8 cellular contexts compared by ENCODE assay signal in the genomic region with DNA sequence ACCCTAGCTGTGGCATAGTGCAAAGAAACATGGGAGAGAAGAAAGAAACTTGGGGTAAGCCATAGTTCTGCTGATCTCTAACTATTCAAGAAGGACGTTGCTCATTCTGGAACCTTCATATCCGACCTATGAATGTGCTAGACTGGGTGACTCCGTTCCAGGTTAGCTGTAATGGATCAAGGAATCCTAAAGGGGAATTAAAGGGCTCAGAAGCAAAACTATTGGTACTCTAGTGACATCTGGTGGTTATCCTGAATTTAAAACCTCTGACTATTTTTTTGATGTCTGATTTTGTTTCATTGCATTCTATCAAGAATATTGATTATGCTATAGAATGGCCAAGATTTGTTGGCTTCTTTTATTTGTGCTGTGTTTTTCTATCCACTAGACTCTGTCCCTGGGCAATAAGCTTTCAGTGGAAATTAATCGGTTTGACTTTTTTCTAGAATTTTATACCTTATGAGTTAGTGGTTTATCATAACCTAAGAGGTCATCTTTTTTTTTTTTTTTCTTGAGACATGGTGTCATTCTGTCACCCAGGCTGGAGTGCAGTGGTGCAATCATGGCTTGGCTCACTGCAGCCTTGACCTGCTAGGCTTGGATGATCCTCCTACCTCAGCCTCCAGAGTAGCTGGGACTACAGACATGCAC. TPM values are rescaled to one million over a fixed set of nuclear protein-coding genes. Genes with fewer than 3 reads are reported as not detected.
A peak's percentile ranks its signal among the peaks of the same experiment; 100 is the strongest.
DNase-seq lines count a peak whose midpoint lies in the region; ATAC-seq, FAIRE-seq and TF ChIP-seq lines count a peak whose summit lies in the region.

No MANE protein-coding gene starts in this region.

- no peaks in the 10 kb centered on the region for H3K9me3 ChIP-seq in A549
- H3K9me3 ChIP-seq in breast epithelium = no peaks in the 10 kb centered on the region
- H3K9me3 ChIP-seq in HepG2 (ENCODE audit: low read length) = no peaks in the 10 kb centered on the region

- DNase-seq in A549 (ENCODE audit: low read depth in 1 of 2, low spot score in 1 of 2) = peak; percentile 64 to 84
- DNase-seq in NCI-H345 treated with DMSO at 0.1 percent for 48 hours (lab: John Stamatoyannopoulos, UW; ENCODE audit: unreplicated experiment) = peak; percentile 54
- no peak for DNase-seq in breast epithelium (ENCODE audit: low spot score in 2 of 2)
- DNase-seq in HepG2 (ENCODE audit: low spot score) = peak; percentile 68

- no peaks in the 10 kb centered on the region for H4K20me1 ChIP-seq in HepG2 (ENCODE audit: insufficient read depth, low read length)

- intact Hi-C loops in breast epithelium (cut with DNase I; ENCODE audit: low total_unique reads) (no loop called here), HepG2 (cut with micrococcal nuclease; ENCODE audit: unreplicated experiment) (loop anchor here (1.0 to 2.0 kb wide), 4 partner anchors 8 to 244 kb away; no protein-coding TSS in a partner anchor)

- in situ Hi-C loops in HepG2 (cut with HindIII; ENCODE audit: extremely low pct_ligation_motif_present, low pct_unique_long_range_greater_than_20kb) = loop anchor here (5.0 to 25.0 kb wide), 3 partner anchors 33 to 383 kb away; no protein-coding TSS in a partner anchor

- 20% methylated on average over 4 of the region's 4 CpGs for WGBS in A549 (ENCODE audit: missing lambda C conversion rate)
- 61% methylated on average over 4 of the region's 4 CpGs for WGBS in HepG2 (ENCODE audit: low lambda C conversion rate)

- POLR2A ChIA-PET in A549 (lab: Yijun Ruan, JAX) = interaction anchor here (3.1 kb wide), 1 partner anchor 19 kb away, joined by 9 read pairs; a partner anchor contains a TSS
- POLR2A ChIA-PET in HepG2 (lab: Yijun Ruan, JAX) = interaction anchor here (0.8 kb wide), 1 partner anchor 28 kb away, joined by 3 read pairs; no protein-coding TSS in a partner anchor

- TF ChIP-seq EP300 in A549 (IDR thresholded peaks at IDR 0.05) = no peak
- no peak for TF ChIP-seq EP300 in HepG2 (IDR thresholded peaks at IDR 0.05; ENCODE audit: low read depth in 2 of 2, low read length in 2 of 2)
- TF ChIP-seq EP300 in HepG2 (CRISPR knock-in tag; IDR thresholded peaks at IDR 0.05; ENCODE audit: borderline replicate concordance) = no peak

- TF ChIP-seq RAD21 in A549 (conservative IDR thresholded peaks at IDR 0.05 in 1 of 2, IDR thresholded peaks at IDR 0.05 in 1 of 2) (peak; percentile 82 to 90), HepG2 (CRISPR knock-in tag; IDR thresholded peaks at IDR 0.05) (peak; percentile 79)

- H3K4me2 ChIP-seq in A549 (peak overlapping the region; percentile 30; the same call in 1 of the 3 replicates), HepG2 (ENCODE audit: low read depth, low read length) (no peak overlapping the region)

- H2AFZ ChIP-seq in HepG2 (ENCODE audit: low read length) = no peak overlapping the region

- H3K9ac ChIP-seq in HepG2 (ENCODE audit: insufficient read depth, low read depth, low read length) = no peak overlapping the region

- H3K4me1 ChIP-seq in A549 (peaks cover 9% of the 10 kb centered on the region), breast epithelium (peaks cover 0 to 3% of the 10 kb centered on the region in 2 donors), HepG2 (ENCODE audit: insufficient read depth, low read length) (peaks cover 26% of the 10 kb centered on the region)

- H3K36me3 ChIP-seq in breast epithelium (no peaks in the 10 kb centered on the region), HepG2 (replicated peaks in 1 of 2; ENCODE audit: control insufficient read depth in 1 of 2, insufficient read depth in 2 of 2, low read length in 2 of 2) (peaks cover 11 to 37% of the 10 kb centered on the region in 2 experiments)

- CTCF ChIA-PET in A549 (lab: Yijun Ruan, JAX) = interaction anchor here (0.6 to 10.3 kb wide), 43 partner anchors 9 to 360 kb away, joined by 3 to 296 read pairs (median 5); a partner anchor contains a TSS
- CTCF ChIA-PET in HepG2 (lab: Yijun Ruan, JAX; ENCODE audit: low intra/inter-chr PET ratio, low total read pairs) = interaction anchor here (1.5 to 2.6 kb wide), 3 partner anchors 28 to 244 kb away, joined by 10 to 45 read pairs (median 17); no protein-coding TSS in a partner anchor

- H3K27ac ChIP-seq in A549 = peak overlapping the region in 1 of 2 experiments; percentile 12; a peak in 1 of 6 replicates
- no peak overlapping the region for H3K27ac ChIP-seq in breast epithelium
- no peak overlapping the region for H3K27ac ChIP-seq in HepG2 (ENCODE audit: extremely low read length, insufficient read depth, low read length)

- TF ChIP-seq POLR2A in A549 (IDR thresholded peaks at IDR 0.05; ENCODE audit: low read length) (no peak), breast epithelium (IDR thresholded peaks at IDR 0.05) (no peak), HepG2 (IDR thresholded peaks at IDR 0.05; ENCODE audit: insufficient read depth in 1 of 2, low read depth in 2 of 2, low read length in 2 of 2) (no peak)

- peaks cover 2% of the 10 kb centered on the region for H3K79me2 ChIP-seq in HepG2 (ENCODE audit: insufficient read depth, low read length)

- no peaks in the 10 kb centered on the region for H3K27me3 ChIP-seq in breast epithelium
- no peaks in the 10 kb centered on the region for H3K27me3 ChIP-seq in HepG2 (ENCODE audit: control insufficient read depth in 1 of 2, insufficient read depth in 2 of 2, low read length in 2 of 2)

- TF ChIP-seq CTCF in A549 (IDR thresholded peaks at IDR 0.05) (peak; percentile 91), GM12875 (IDR thresholded peaks at IDR 0.05; ENCODE audit: borderline replicate concordance, insufficient read depth, low read depth, low read length) (0 out of 2 replicates have a peak, but pooled peaks have one; percentile 7), breast epithelium (IDR thresholded peaks at IDR 0.05) (peak; percentile 38 to 76 (median 73)), HepG2 (CRISPR knock-in tag; IDR thresholded peaks at IDR 0.05) (peak; percentile 66)

- FAIRE-seq in A549 (lab: Jason Lieb, UNC) (no peak), HepG2 (lab: Jason Lieb, UNC) (peak; percentile 62)

- BruUV-seq in HepG2 (replicated peaks; lab: Mats Ljungman, UMichigan) = no TSS peak

- H3K4me3 ChIP-seq in A549 (no peak overlapping the region), GM12875 (ENCODE audit: low read depth, low read length) (no peak overlapping the region), breast epithelium (no peak overlapping the region), HepG2 (replicated peaks in 1 of 3; ENCODE audit: insufficient read depth in 1 of 3, low read depth in 2 of 3, low read length in 3 of 3) (no peak overlapping the region)

- ATAC-seq in A549 (peak; percentile 76 to 93; a peak in 5 of 6 replicates), HepG2 (peak; percentile 67), GM21367 (IDR thresholded peaks at IDR 0.05; ENCODE audit: unreplicated experiment) (no peak), GM21447 (IDR thresholded peaks at IDR 0.05; ENCODE audit: unreplicated experiment) (no peak), HG03097 (IDR thresholded peaks at IDR 0.05; ENCODE audit: low FRiP score, unreplicated experiment) (no peak)

RNA-seq across cellular contexts. Expression of a gene that starts 19.5 kb away (rescaled TPM):
- polyA plus RNA-seq in A549 (2011; rRNA removed) (28.0 and 31.5 TPM in 2 replicates), A549 (2017; fragmentation: RNase III; extraction: RNeasy Plus Mini Kit Qiagen cat#74134 plus additional on column Dnase treatment) (16.6 to 17.5 TPM (median 17.1 TPM) in 3 replicates), HepG2 (2011; rRNA removed) (31.0 and 37.1 TPM in 2 replicates)
- polyA plus RNA-seq in A549 (2012; cell fraction: cytosol; rRNA removed) = 18.1 and 18.3 TPM in 2 replicates
- 6.1 and 11.4 TPM in 2 replicates for polyA plus RNA-seq in A549 (2012; cell fraction: nucleus; rRNA removed)
- 15.6 and 20.7 TPM in 2 replicates for polyA minus RNA-seq in A549 (2011; rRNA and poly(A)+ RNA removed)
- total RNA-seq in breast epithelium (10 to 100 TPM; 19.3 to 29.4 (median 25.0) TPM), HepG2 (2016; rRNA removed; fragmentation: Illumina TruSeq; extraction: Trizol) (50.7 and 66.3 TPM in 2 replicates)
- total RNA-seq in HepG2 (2016; cell fraction: cytosol; rRNA removed; fragmentation: Illumina TruSeq; extraction: Trizol; ENCODE audit: low read depth) = 11.7 and 12.0 TPM in 2 replicates
- total RNA-seq in HepG2 (2016; cell fraction: insoluble cytoplasmic fraction; rRNA removed; fragmentation: Illumina TruSeq; extraction: Trizol) = 54.0 and 71.4 TPM in 2 replicates
- total RNA-seq in HepG2 (2016; cell fraction: membrane; rRNA removed; fragmentation: Illumina TruSeq; extraction: Trizol) = 39.4 and 41.1 TPM in 2 replicates
- total RNA-seq in HepG2 (2016; cell fraction: nucleus; rRNA removed; fragmentation: Illumina TruSeq; extraction: Trizol) = 23.2 and 24.9 TPM in 2 replicates
- 33.2 and 42.6 TPM in 2 replicates for polyA plus RNA-seq in HepG2 (2011; cell fraction: cytosol; rRNA removed)
- polyA plus RNA-seq in HepG2 (2011; cell fraction: nucleus; rRNA removed) = 15.1 and 17.8 TPM in 2 replicates
- polyA plus RNA-seq in HepG2 (2012) = 24.1 and 24.8 TPM in 2 replicates
- 10.2 and 13.1 TPM in 2 replicates for polyA plus RNA-seq in HepG2 (2016; cell fraction: cytosol; fragmentation: Illumina TruSeq; extraction: Trizol; ENCODE audit: low read depth)
- 54.7 and 63.4 TPM in 2 replicates for polyA plus RNA-seq in HepG2 (2016; cell fraction: insoluble cytoplasmic fraction; fragmentation: Illumina TruSeq; extraction: Trizol; ENCODE audit: low read depth)
- polyA plus RNA-seq in HepG2 (2016; cell fraction: membrane; fragmentation: Illumina TruSeq; extraction: Trizol; ENCODE audit: low read depth) = 26.6 and 28.7 TPM in 2 replicates
- 33.0 and 35.1 TPM in 2 replicates for polyA plus RNA-seq in HepG2 (2016; cell fraction: nucleus; fragmentation: Illumina TruSeq; extraction: Trizol; ENCODE audit: insufficient read depth, low read depth)
- polyA minus RNA-seq in HepG2 (2011; rRNA and poly(A)+ RNA removed; ENCODE audit: low replicate concordance) = 4.1 and 30.1 TPM in 2 replicates
- polyA minus RNA-seq in HepG2 (2011; cell fraction: cytosol; rRNA and poly(A)+ RNA removed) = 14.5 and 16.1 TPM in 2 replicates
- polyA minus RNA-seq in HepG2 (2011; cell fraction: nucleus; rRNA and poly(A)+ RNA removed) = 23.0 and 27.8 TPM in 2 replicates

RNA-seq across cellular contexts. Expression of a gene that starts 47.7 kb away (rescaled TPM):
- 0.07 TPM in 1 of 2 replicates, not detected in the other for polyA plus RNA-seq in A549 (2011; rRNA removed)
- not detected in 2 replicates for polyA plus RNA-seq in A549 (2012; cell fraction: cytosol; rRNA removed)
- not detected in 2 replicates for polyA plus RNA-seq in A549 (2012; cell fraction: nucleus; rRNA removed)
- polyA plus RNA-seq in A549 (2017; fragmentation: RNase III; extraction: RNeasy Plus Mini Kit Qiagen cat#74134 plus additional on column Dnase treatment) = not detected in 3 replicates
- polyA minus RNA-seq in A549 (2011; rRNA and poly(A)+ RNA removed) = not detected in 2 replicates
- 10 to 100 TPM in 2 of 3 donors, 1 to 10 TPM in 1; 6.7 to 27.2 (median 20.3) TPM for total RNA-seq in breast epithelium
- not detected in 2 replicates for total RNA-seq in HepG2 (2016; rRNA removed; fragmentation: Illumina TruSeq; extraction: Trizol)
- not detected in 2 replicates for total RNA-seq in HepG2 (2016; cell fraction: cytosol; rRNA removed; fragmentation: Illumina TruSeq; extraction: Trizol; ENCODE audit: low read depth)
- not detected in 2 replicates for total RNA-seq in HepG2 (2016; cell fraction: insoluble cytoplasmic fraction; rRNA removed; fragmentation: Illumina TruSeq; extraction: Trizol)
- total RNA-seq in HepG2 (2016; cell fraction: membrane; rRNA removed; fragmentation: Illumina TruSeq; extraction: Trizol) = not detected in 2 replicates
- not detected in 2 replicates for total RNA-seq in HepG2 (2016; cell fraction: nucleus; rRNA removed; fragmentation: Illumina TruSeq; extraction: Trizol)
- polyA plus RNA-seq in HepG2 (2011; rRNA removed) = not detected in 2 replicates
- polyA plus RNA-seq in HepG2 (2011; cell fraction: cytosol; rRNA removed) = not detected in 2 replicates
- not detected in 2 replicates for polyA plus RNA-seq in HepG2 (2011; cell fraction: nucleus; rRNA removed)
- not detected in 2 replicates for polyA plus RNA-seq in HepG2 (2012)
- polyA plus RNA-seq in HepG2 (2016; cell fraction: cytosol; fragmentation: Illumina TruSeq; extraction: Trizol; ENCODE audit: low read depth) = not detected in 2 replicates
- not detected in 2 replicates for polyA plus RNA-seq in HepG2 (2016; cell fraction: insoluble cytoplasmic fraction; fragmentation: Illumina TruSeq; extraction: Trizol; ENCODE audit: low read depth)
- not detected in 2 replicates for polyA plus RNA-seq in HepG2 (2016; cell fraction: membrane; fragmentation: Illumina TruSeq; extraction: Trizol; ENCODE audit: low read depth)
- polyA plus RNA-seq in HepG2 (2016; cell fraction: nucleus; fragmentation: Illumina TruSeq; extraction: Trizol; ENCODE audit: insufficient read depth, low read depth) = not detected in 2 replicates
- not detected in 2 replicates for polyA minus RNA-seq in HepG2 (2011; rRNA and poly(A)+ RNA removed; ENCODE audit: low replicate concordance)
- polyA minus RNA-seq in HepG2 (2011; cell fraction: cytosol; rRNA and poly(A)+ RNA removed) = not detected in 2 replicates
- not detected in 2 replicates for polyA minus RNA-seq in HepG2 (2011; cell fraction: nucleus; rRNA and poly(A)+ RNA removed)

Comparison
In these comparisons a context has a peak if more than half of its experiments do, and no peak if none do; other contexts are left out.
1. ATAC-seq: peak in A549 (2 of 2) and HepG2 (single experiment); none in GM21367 (single experiment), GM21447 (single experiment) and HG03097 (single experiment).
2. DNase-seq: peak in A549 (2 of 2), NCI-H345 treated with DMSO at 0.1 percent for 48 hours (single experiment) and HepG2 (single experiment); none in breast epithelium (0 of 2).
3. CTCF ChIP-seq: peak in every context shown above with its lines; median percentile 91 in A549; 73 in breast epithelium; 66 in HepG2; 7 in GM12875.
4. RNA of a gene that starts 47.7 kb away (total RNA-seq): 6.7 to 27.2 TPM in breast epithelium; not detected in HepG2; every median in the first group is over 4 times any median in the second.